Comparison of ENCODE assay signal across 2 cellular contexts in the genomic region with DNA sequence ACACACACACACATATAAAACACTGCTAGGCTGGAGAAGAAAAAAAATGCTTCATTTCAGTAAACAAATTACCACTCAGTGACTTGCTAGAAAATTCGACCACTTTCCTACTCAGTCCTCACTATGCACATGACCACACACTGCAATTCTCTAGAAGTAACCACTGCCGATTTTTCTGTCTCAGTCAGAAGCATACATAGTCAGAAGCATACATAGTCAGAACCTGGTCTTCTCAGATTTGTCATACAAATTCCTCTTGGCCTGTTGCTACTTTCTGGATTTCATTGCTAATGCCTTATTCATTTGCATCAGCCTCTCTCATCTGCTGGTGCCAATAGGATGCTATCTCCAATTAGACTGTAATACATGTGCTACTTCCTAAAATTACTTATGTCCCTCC.
TF ChIP-seq lines count a peak whose summit lies in the region.

No MANE protein-coding gene starts in this region.

TF ChIP-seq in IMR-90, 13 proteins besides CTCF, POLR2A, EP300 and RAD21 (continued from another document):
- TF ChIP-seq, protein P1, sequence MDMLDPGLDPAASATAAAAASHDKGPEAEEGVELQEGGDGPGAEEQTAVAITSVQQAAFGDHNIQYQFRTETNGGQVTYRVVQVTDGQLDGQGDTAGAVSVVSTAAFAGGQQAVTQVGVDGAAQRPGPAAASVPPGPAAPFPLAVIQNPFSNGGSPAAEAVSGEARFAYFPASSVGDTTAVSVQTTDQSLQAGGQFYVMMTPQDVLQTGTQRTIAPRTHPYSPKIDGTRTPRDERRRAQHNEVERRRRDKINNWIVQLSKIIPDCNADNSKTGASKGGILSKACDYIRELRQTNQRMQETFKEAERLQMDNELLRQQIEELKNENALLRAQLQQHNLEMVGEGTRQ (IDR thresholded peaks at IDR 0.05; ENCODE audit: low read depth, low read length) = no peak
- TF ChIP-seq MAFK (IDR thresholded peaks at IDR 0.05; ENCODE audit: low read depth, low read length) (no peak), RFX5 (IDR thresholded peaks at IDR 0.05; ENCODE audit: low read depth, low read length) (no peak), NFE2L2 (IDR thresholded peaks at IDR 0.05; ENCODE audit: low read depth, low read length) (no peak), CEBPB (IDR thresholded peaks at IDR 0.05; ENCODE audit: low read depth, low read length) (no peak), FOS (IDR thresholded peaks at IDR 0.05; ENCODE audit: low read depth, low read length) (no peak), MAZ (IDR thresholded peaks at IDR 0.05; ENCODE audit: borderline replicate concordance, low read depth, low read length) (no peak)
- TF ChIP-seq, protein P2, sequence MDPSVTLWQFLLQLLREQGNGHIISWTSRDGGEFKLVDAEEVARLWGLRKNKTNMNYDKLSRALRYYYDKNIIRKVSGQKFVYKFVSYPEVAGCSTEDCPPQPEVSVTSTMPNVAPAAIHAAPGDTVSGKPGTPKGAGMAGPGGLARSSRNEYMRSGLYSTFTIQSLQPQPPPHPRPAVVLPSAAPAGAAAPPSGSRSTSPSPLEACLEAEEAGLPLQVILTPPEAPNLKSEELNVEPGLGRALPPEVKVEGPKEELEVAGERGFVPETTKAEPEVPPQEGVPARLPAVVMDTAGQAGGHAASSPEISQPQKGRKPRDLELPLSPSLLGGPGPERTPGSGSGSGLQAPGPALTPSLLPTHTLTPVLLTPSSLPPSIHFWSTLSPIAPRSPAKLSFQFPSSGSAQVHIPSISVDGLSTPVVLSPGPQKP (IDR thresholded peaks at IDR 0.05; ENCODE audit: borderline replicate concordance, low read depth, low read length) = no peak

TF ChIP-seq in SK-N-SH, 30 proteins besides CTCF, POLR2A, EP300 and RAD21 (continued from another document):
- TF ChIP-seq TCF12 (IDR thresholded peaks at IDR 0.05) (no peak), RCOR1 (IDR thresholded peaks at IDR 0.05; ENCODE audit: low read length) (no peak), YY1 (IDR thresholded peaks at IDR 0.05; ENCODE audit: low read depth) (no peak), MXI1 (IDR thresholded peaks at IDR 0.05; ENCODE audit: low read depth, low read length) (no peak), ELF1 (IDR thresholded peaks at IDR 0.05) (no peak), TEAD4 (IDR thresholded peaks at IDR 0.05; ENCODE audit: borderline replicate concordance, insufficient read depth) (no peak), SIN3A (IDR thresholded peaks at IDR 0.05; ENCODE audit: borderline replicate concordance, low read depth, low read length) (no peak), NRF1 (IDR thresholded peaks at IDR 0.05; ENCODE audit: low read depth, low read length) (no peak)
- TF ChIP-seq, protein P3, sequence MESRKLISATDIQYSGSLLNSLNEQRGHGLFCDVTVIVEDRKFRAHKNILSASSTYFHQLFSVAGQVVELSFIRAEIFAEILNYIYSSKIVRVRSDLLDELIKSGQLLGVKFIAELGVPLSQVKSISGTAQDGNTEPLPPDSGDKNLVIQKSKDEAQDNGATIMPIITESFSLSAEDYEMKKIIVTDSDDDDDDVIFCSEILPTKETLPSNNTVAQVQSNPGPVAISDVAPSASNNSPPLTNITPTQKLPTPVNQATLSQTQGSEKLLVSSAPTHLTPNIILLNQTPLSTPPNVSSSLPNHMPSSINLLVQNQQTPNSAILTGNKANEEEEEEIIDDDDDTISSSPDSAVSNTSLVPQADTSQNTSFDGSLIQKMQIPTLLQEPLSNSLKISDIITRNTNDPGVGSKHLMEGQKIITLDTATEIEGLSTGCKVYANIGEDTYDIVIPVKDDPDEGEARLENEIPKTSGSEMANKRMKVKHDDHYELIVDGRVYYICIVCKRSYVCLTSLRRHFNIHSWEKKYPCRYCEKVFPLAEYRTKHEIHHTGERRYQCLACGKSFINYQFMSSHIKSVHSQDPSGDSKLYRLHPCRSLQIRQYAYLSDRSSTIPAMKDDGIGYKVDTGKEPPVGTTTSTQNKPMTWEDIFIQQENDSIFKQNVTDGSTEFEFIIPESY (IDR thresholded peaks at IDR 0.05; ENCODE audit: borderline replicate concordance, low read depth) = no peak
- TF ChIP-seq, protein P4, sequence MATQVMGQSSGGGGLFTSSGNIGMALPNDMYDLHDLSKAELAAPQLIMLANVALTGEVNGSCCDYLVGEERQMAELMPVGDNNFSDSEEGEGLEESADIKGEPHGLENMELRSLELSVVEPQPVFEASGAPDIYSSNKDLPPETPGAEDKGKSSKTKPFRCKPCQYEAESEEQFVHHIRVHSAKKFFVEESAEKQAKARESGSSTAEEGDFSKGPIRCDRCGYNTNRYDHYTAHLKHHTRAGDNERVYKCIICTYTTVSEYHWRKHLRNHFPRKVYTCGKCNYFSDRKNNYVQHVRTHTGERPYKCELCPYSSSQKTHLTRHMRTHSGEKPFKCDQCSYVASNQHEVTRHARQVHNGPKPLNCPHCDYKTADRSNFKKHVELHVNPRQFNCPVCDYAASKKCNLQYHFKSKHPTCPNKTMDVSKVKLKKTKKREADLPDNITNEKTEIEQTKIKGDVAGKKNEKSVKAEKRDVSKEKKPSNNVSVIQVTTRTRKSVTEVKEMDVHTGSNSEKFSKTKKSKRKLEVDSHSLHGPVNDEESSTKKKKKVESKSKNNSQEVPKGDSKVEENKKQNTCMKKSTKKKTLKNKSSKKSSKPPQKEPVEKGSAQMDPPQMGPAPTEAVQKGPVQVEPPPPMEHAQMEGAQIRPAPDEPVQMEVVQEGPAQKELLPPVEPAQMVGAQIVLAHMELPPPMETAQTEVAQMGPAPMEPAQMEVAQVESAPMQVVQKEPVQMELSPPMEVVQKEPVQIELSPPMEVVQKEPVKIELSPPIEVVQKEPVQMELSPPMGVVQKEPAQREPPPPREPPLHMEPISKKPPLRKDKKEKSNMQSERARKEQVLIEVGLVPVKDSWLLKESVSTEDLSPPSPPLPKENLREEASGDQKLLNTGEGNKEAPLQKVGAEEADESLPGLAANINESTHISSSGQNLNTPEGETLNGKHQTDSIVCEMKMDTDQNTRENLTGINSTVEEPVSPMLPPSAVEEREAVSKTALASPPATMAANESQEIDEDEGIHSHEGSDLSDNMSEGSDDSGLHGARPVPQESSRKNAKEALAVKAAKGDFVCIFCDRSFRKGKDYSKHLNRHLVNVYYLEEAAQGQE (IDR thresholded peaks at IDR 0.05; ENCODE audit: low read depth, low read length) = no peak
- TF ChIP-seq, protein P1 (IDR thresholded peaks at IDR 0.05; ENCODE audit: borderline replicate concordance, low read depth, low read length) = no peak
- TF ChIP-seq, protein P5, sequence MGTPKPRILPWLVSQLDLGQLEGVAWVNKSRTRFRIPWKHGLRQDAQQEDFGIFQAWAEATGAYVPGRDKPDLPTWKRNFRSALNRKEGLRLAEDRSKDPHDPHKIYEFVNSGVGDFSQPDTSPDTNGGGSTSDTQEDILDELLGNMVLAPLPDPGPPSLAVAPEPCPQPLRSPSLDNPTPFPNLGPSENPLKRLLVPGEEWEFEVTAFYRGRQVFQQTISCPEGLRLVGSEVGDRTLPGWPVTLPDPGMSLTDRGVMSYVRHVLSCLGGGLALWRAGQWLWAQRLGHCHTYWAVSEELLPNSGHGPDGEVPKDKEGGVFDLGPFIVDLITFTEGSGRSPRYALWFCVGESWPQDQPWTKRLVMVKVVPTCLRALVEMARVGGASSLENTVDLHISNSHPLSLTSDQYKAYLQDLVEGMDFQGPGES (IDR thresholded peaks at IDR 0.05; ENCODE audit: low read depth, low read length) = no peak
- TF ChIP-seq, protein P6, sequence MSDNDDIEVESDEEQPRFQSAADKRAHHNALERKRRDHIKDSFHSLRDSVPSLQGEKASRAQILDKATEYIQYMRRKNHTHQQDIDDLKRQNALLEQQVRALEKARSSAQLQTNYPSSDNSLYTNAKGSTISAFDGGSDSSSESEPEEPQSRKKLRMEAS (IDR thresholded peaks at IDR 0.05; ENCODE audit: low read depth) = no peak
